Comparison of ENCODE assay signal across 1 cellular context in genomic region chr12:47277071-47277408, GRCh38.
TF ChIP-seq lines count a peak whose summit lies in the region.

No MANE protein-coding gene starts in this region.

TF ChIP-seq in K562, 482 proteins besides CTCF, POLR2A, EP300 and RAD21 (continued from another document and continues in another):
- TF ChIP-seq ZBTB40 (IDR thresholded peaks at IDR 0.05): 0 out of 2 replicates have a peak, but pooled peaks have one; percentile 0
- no peak for TF ChIP-seq ZBTB40 (CRISPR knock-in tag; IDR thresholded peaks at IDR 0.05)
- no peak for TF ChIP-seq ZNF23 (CRISPR knock-in tag; IDR thresholded peaks at IDR 0.05)
- TF ChIP-seq FOS (IDR thresholded peaks at IDR 0.05; ENCODE audit: extremely low read depth, insufficient read length): no peak
- no peak for TF ChIP-seq NR2C1 (IDR thresholded peaks at IDR 0.05)
- 0 out of 2 replicates have a peak, but pooled peaks have one; percentile 2 for TF ChIP-seq NR2C1 (tag; IDR thresholded peaks at IDR 0.05)
- TF ChIP-seq, protein P1, sequence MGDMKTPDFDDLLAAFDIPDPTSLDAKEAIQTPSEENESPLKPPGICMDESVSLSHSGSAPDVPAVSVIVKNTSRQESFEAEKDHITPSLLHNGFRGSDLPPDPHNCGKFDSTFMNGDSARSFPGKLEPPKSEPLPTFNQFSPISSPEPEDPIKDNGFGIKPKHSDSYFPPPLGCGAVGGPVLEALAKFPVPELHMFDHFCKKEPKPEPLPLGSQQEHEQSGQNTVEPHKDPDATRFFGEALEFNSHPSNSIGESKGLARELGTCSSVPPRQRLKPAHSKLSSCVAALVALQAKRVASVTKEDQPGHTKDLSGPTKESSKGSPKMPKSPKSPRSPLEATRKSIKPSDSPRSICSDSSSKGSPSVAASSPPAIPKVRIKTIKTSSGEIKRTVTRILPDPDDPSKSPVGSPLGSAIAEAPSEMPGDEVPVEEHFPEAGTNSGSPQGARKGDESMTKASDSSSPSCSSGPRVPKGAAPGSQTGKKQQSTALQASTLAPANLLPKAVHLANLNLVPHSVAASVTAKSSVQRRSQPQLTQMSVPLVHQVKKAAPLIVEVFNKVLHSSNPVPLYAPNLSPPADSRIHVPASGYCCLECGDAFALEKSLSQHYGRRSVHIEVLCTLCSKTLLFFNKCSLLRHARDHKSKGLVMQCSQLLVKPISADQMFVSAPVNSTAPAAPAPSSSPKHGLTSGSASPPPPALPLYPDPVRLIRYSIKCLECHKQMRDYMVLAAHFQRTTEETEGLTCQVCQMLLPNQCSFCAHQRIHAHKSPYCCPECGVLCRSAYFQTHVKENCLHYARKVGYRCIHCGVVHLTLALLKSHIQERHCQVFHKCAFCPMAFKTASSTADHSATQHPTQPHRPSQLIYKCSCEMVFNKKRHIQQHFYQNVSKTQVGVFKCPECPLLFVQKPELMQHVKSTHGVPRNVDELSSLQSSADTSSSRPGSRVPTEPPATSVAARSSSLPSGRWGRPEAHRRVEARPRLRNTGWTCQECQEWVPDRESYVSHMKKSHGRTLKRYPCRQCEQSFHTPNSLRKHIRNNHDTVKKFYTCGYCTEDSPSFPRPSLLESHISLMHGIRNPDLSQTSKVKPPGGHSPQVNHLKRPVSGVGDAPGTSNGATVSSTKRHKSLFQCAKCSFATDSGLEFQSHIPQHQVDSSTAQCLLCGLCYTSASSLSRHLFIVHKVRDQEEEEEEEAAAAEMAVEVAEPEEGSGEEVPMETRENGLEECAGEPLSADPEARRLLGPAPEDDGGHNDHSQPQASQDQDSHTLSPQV (IDR thresholded peaks at IDR 0.05): peak; percentile 87; the same call in 1 of the 2 replicates
- TF ChIP-seq POLR2AphosphoS5 (IDR thresholded peaks at IDR 0.05; ENCODE audit: control insufficient read depth, insufficient read depth, low read depth, low read length): no peak
- TF ChIP-seq HDAC8 (tag; IDR thresholded peaks at IDR 0.05): 0 out of 2 replicates have a peak, but pooled peaks have one; percentile 21
- TF ChIP-seq, protein P2, sequence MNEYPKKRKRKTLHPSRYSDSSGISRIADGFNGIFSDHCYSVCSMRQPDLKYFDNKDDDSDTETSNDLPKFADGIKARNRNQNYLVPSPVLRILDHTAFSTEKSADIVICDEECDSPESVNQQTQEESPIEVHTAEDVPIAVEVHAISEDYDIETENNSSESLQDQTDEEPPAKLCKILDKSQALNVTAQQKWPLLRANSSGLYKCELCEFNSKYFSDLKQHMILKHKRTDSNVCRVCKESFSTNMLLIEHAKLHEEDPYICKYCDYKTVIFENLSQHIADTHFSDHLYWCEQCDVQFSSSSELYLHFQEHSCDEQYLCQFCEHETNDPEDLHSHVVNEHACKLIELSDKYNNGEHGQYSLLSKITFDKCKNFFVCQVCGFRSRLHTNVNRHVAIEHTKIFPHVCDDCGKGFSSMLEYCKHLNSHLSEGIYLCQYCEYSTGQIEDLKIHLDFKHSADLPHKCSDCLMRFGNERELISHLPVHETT (CRISPR knock-in tag; conservative IDR thresholded peaks at IDR 0.05 in 1 of 2, IDR thresholded peaks at IDR 0.05 in 1 of 2): peak in 1 of 2 experiments; percentile 20; a peak in 1 of 4 replicates
- peak; percentile 6; the same call in 1 of the 2 replicates for TF ChIP-seq LEF1 (IDR thresholded peaks at IDR 0.05)
- 0 out of 2 replicates have a peak, but pooled peaks have one; percentile 10 for TF ChIP-seq ZNF197 (CRISPR knock-in tag; IDR thresholded peaks at IDR 0.05; ENCODE audit: low read depth)
- TF ChIP-seq TARDBP (IDR thresholded peaks at IDR 0.05): no peak
- no peak for TF ChIP-seq NEUROD1 (IDR thresholded peaks at IDR 0.05; ENCODE audit: borderline replicate concordance, low read depth, low read length, partially characterized antibody)
- peak; percentile 18; the same call in 1 of the 2 replicates for TF ChIP-seq ZNF589 (CRISPR knock-in tag; IDR thresholded peaks at IDR 0.05; ENCODE audit: low read depth)
- no peak for TF ChIP-seq BCOR (IDR thresholded peaks at IDR 0.05)
- TF ChIP-seq PTBP1 (IDR thresholded peaks at IDR 0.05; ENCODE audit: low read depth, low read length): no peak
- no peak for TF ChIP-seq NR2C2 (CRISPR knock-in tag; IDR thresholded peaks at IDR 0.05)
- TF ChIP-seq NR2C2 (tag; IDR thresholded peaks at IDR 0.05): peak; percentile 53; the same call in 1 of the 2 replicates
- TF ChIP-seq MBD2 (IDR thresholded peaks at IDR 0.05; ENCODE audit: borderline replicate concordance, low read depth): no peak
- peak; percentile 10; the same call in 1 of the 2 replicates for TF ChIP-seq DMBX1 (CRISPR knock-in tag; IDR thresholded peaks at IDR 0.05; ENCODE audit: borderline replicate concordance)
- peak; percentile 63 for TF ChIP-seq GABPA (tag; conservative IDR thresholded peaks at IDR 0.05; ENCODE audit: low read depth)
- peak; percentile 76; the same call in 1 of the 2 replicates for TF ChIP-seq ZNF175 (CRISPR knock-in tag; IDR thresholded peaks at IDR 0.05; ENCODE audit: low read depth)
- no peak for TF ChIP-seq CCNT2 (IDR thresholded peaks at IDR 0.05; ENCODE audit: borderline replicate concordance, extremely low read depth, insufficient read length, low read depth, low read length)
- peak; percentile 46; the same call in 1 of the 2 replicates for TF ChIP-seq L3MBTL2 (IDR thresholded peaks at IDR 0.05)
- TF ChIP-seq, protein P3, sequence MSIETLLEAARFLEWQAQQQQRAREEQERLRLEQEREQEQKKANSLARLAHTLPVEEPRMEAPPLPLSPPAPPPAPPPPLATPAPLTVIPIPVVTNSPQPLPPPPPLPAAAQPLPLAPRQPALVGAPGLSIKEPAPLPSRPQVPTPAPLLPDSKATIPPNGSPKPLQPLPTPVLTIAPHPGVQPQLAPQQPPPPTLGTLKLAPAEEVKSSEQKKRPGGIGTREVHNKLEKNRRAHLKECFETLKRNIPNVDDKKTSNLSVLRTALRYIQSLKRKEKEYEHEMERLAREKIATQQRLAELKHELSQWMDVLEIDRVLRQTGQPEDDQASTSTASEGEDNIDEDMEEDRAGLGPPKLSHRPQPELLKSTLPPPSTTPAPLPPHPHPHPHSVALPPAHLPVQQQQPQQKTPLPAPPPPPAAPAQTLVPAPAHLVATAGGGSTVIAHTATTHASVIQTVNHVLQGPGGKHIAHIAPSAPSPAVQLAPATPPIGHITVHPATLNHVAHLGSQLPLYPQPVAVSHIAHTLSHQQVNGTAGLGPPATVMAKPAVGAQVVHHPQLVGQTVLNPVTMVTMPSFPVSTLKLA (conservative IDR thresholded peaks at IDR 0.05): no peak
- TF ChIP-seq KAT2B (IDR thresholded peaks at IDR 0.05; ENCODE audit: low read depth, low read length): no peak
- TF ChIP-seq RBM15 (IDR thresholded peaks at IDR 0.05; ENCODE audit: insufficient read depth, low read length): no peak
- TF ChIP-seq BHLHE40 (IDR thresholded peaks at IDR 0.05; ENCODE audit: low read length): no peak
- TF ChIP-seq TAF7 (tag; IDR thresholded peaks at IDR 0.05): 0 out of 2 replicates have a peak, but pooled peaks have one; percentile 8
- TF ChIP-seq SAP30 (IDR thresholded peaks at IDR 0.05; ENCODE audit: borderline replicate concordance, insufficient read depth, low read depth, low read length, poor library complexity, severe bottlenecking): no peak
- TF ChIP-seq ZNF764 (CRISPR knock-in tag; IDR thresholded peaks at IDR 0.05; ENCODE audit: low read depth): no peak
- TF ChIP-seq, protein P4, sequence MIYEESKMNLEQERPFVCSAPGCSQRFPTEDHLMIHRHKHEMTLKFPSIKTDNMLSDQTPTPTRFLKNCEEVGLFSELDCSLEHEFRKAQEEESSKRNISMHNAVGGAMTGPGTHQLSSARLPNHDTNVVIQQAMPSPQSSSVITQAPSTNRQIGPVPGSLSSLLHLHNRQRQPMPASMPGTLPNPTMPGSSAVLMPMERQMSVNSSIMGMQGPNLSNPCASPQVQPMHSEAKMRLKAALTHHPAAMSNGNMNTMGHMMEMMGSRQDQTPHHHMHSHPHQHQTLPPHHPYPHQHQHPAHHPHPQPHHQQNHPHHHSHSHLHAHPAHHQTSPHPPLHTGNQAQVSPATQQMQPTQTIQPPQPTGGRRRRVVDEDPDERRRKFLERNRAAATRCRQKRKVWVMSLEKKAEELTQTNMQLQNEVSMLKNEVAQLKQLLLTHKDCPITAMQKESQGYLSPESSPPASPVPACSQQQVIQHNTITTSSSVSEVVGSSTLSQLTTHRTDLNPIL (CRISPR knock-in tag; IDR thresholded peaks at IDR 0.05): 0 out of 2 replicates have a peak, but pooled peaks have one; percentile 5
